1 cellular context compared by ENCODE assay signal in genomic region chr20:34190679-34191090, GRCh38.
TF ChIP-seq lines count a peak whose summit lies in the region.

No MANE protein-coding gene starts in this region.

TF ChIP-seq in HEK293, 187 proteins besides CTCF, POLR2A, EP300 and RAD21 (continued from another document):
- no peak for TF ChIP-seq ZNF549 (tag by site-specific recombination; IDR thresholded peaks at IDR 0.05)
- no peak for TF ChIP-seq ZNF184 (tag by site-specific recombination; IDR thresholded peaks at IDR 0.05)
- TF ChIP-seq MZF1 (tag by site-specific recombination; IDR thresholded peaks at IDR 0.05; ENCODE audit: borderline replicate concordance), result no peak
- TF ChIP-seq ZBTB10 (tag by site-specific recombination; IDR thresholded peaks at IDR 0.05), result 0 out of 2 replicates have a peak, but pooled peaks have one; percentile 20
- TF ChIP-seq ZNF398 (tag by site-specific recombination; IDR thresholded peaks at IDR 0.05), result no peak
